ENCODE assay signal across 2 cellular contexts in the genomic region with DNA sequence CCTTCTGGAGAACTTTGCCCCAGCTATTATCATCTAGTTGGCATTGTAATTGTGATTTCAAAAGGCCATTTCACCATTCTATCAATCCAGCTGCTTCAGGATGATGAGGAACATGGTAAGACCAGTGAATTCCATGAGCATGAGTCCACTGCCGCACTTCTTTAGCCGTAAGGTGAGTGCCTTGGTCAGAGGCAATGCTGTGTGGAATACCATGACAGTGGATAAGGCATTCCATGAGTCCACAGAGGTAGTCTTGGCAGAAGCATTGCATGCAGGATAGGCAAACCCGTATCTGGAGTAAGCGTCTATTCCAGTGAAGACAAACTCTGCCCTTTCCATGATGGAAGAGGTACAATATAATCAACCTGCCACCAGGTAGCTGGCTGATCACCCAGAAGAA.
DNase-seq lines count a peak whose midpoint lies in the region.
"Not testable (repeated sequence)": the region's sequence is repeated elsewhere in the genome, so short reads cannot be mapped to it uniquely, and the experiment has no call there.

No MANE protein-coding gene starts in this region.

- not testable (repeated sequence) for H3K4me2 ChIP-seq in neuronal stem cell (ENCODE audit: insufficient read depth, low read length, poor library complexity, severe bottlenecking); trophoblast cell (ENCODE audit: low read length)

- WGBS in neuronal stem cell (ENCODE audit: extremely low coverage in 2 of 2, insufficient read length in 2 of 2, insufficient replicate concordance in 1 of 2), 2 donors: no CpG with 5 or more reads among the region's 4 CpGs
- no CpG with 5 or more reads among the region's 4 CpGs for WGBS in trophoblast cell (ENCODE audit: extremely low coverage, insufficient coverage, insufficient read length)

- not testable (repeated sequence) for H3K23ac ChIP-seq in neuronal stem cell (ENCODE audit: low read depth, low read length, poor library complexity); trophoblast cell (ENCODE audit: low read length)

- H3K79me2 ChIP-seq in trophoblast cell (ENCODE audit: control insufficient read depth, insufficient read depth, low read length, poor library complexity): not testable (repeated sequence)

- H3K9ac ChIP-seq in neuronal stem cell (ENCODE audit: low read depth, low read length, poor library complexity); trophoblast cell (ENCODE audit: low read length): not testable (repeated sequence)

- not testable (repeated sequence) for H3K27ac ChIP-seq in neuronal stem cell (replicated peaks; ENCODE audit: low read length); trophoblast cell (ENCODE audit: low read depth, low read length)

- not testable (repeated sequence) for H3K4ac ChIP-seq in neuronal stem cell (ENCODE audit: low read length); trophoblast cell (ENCODE audit: low read depth, low read length)

- H4K91ac ChIP-seq in neuronal stem cell (ENCODE audit: low read depth, low read length, poor library complexity); trophoblast cell (ENCODE audit: low read depth, low read length): not testable (repeated sequence)

- H2BK12ac ChIP-seq in neuronal stem cell (ENCODE audit: low read length); trophoblast cell (ENCODE audit: low read length): not testable (repeated sequence)

- peak overlapping the region; percentile 48 for H4K8ac ChIP-seq in neuronal stem cell (ENCODE audit: low read depth, low read length)
- H4K8ac ChIP-seq in trophoblast cell (ENCODE audit: low read depth, low read length): not testable (repeated sequence)

- H2BK5ac ChIP-seq in neuronal stem cell (ENCODE audit: low read length); trophoblast cell (ENCODE audit: low read depth, low read length, poor library complexity): not testable (repeated sequence)

- H4K12ac ChIP-seq in trophoblast cell (ENCODE audit: low read depth, low read length): not testable (repeated sequence)

- H3K79me1 ChIP-seq in neuronal stem cell (ENCODE audit: low read depth, low read length); trophoblast cell (ENCODE audit: low read length): not testable (repeated sequence)

- H3K4me3 ChIP-seq in neuronal stem cell (ENCODE audit: low read length in 2 of 2); trophoblast cell (ENCODE audit: low read depth, low read length): not testable (repeated sequence)

- H3K4me1 ChIP-seq in neuronal stem cell (ENCODE audit: control insufficient read depth in 2 of 2, insufficient read depth in 1 of 2, low read depth in 1 of 2, low read length in 2 of 2); trophoblast cell (ENCODE audit: control insufficient read depth in 1 of 2, insufficient read depth in 2 of 2, low read length in 2 of 2): not testable (repeated sequence)

- H2AFZ ChIP-seq in neuronal stem cell (ENCODE audit: low read length); trophoblast cell (ENCODE audit: insufficient read depth, low read length, poor library complexity): not testable (repeated sequence)

- peaks cover 9 to 52% of the 10 kb centered on the region in 2 donors for H3K36me3 ChIP-seq in neuronal stem cell (replicated peaks in 1 of 2; ENCODE audit: control insufficient read depth in 2 of 2, insufficient read depth in 2 of 2, low read length in 2 of 2)
- H3K36me3 ChIP-seq in trophoblast cell (ENCODE audit: control insufficient read depth in 1 of 2, insufficient read depth in 2 of 2, low read length in 2 of 2): peaks cover 6 to 18% of the 10 kb centered on the region in 2 experiments

- H3K14ac ChIP-seq in neuronal stem cell (ENCODE audit: low read length); trophoblast cell (ENCODE audit: low read length): not testable (repeated sequence)

- H3K18ac ChIP-seq in neuronal stem cell (ENCODE audit: low read length); trophoblast cell (ENCODE audit: low read length): not testable (repeated sequence)

- H2BK15ac ChIP-seq in neuronal stem cell (ENCODE audit: low read length): not testable (repeated sequence)

- peaks cover 4 to 23% of the 10 kb centered on the region in 2 donors for H3K9me3 ChIP-seq in neuronal stem cell (replicated peaks in 1 of 2; ENCODE audit: control insufficient read depth in 2 of 2, insufficient read depth in 1 of 2, low read depth in 1 of 2, low read length in 2 of 2)
- H3K9me3 ChIP-seq in trophoblast cell (ENCODE audit: insufficient read depth, low read depth, low read length): not testable (repeated sequence)

- H2AK5ac ChIP-seq in neuronal stem cell (ENCODE audit: low read depth, low read length); trophoblast cell (ENCODE audit: low read length): not testable (repeated sequence)

- H3K27me3 ChIP-seq in neuronal stem cell (ENCODE audit: control insufficient read depth in 3 of 3, insufficient read depth in 3 of 3, low read depth in 1 of 3, low read length in 3 of 3); trophoblast cell (ENCODE audit: insufficient read depth, low read length): not testable (repeated sequence)

- H2BK120ac ChIP-seq in neuronal stem cell (ENCODE audit: low read depth, low read length); trophoblast cell (ENCODE audit: insufficient read depth, low read length, poor library complexity): not testable (repeated sequence)

- DNase-seq in neuronal stem cell (ENCODE audit: low spot score): not testable (repeated sequence)
- peak; percentile 71 to 81 for DNase-seq in trophoblast cell
